Comparison of ENCODE assay signal across 37 cellular contexts in the genomic region with DNA sequence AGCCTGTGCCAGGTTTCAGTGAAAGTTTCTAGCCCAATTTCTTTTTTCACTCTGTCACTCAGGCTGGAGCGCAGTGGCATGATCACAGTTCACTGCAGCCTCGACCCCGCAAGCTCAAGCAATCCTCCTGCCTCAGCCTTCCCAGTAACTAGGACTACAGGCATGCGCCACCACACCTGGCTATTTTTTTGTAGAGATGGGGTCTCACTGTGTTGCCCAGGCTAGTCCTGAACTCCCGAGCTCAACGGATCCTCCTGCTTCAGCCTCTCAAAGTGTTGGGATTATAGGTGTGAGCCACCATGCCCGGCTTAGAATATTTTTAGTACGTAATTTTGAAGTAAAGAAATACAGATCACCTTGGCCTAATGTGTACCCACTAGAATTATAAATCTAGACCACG.
"Had no signal": no experiment of that assay in that cellular context is flagged by ENCODE, and none has a peak within 500 bp of the region (broad histone marks: within the 10 kb centered on the region; RNA-seq: fewer than 3 reads in every experiment).

No MANE protein-coding gene starts in this region.

- H3K9me3 Mint-ChIP-seq: activated CD4-positive, alpha-beta memory T cell treated with anti-CD3 and anti-CD28 coated beads, Interleukin-2, amount 10 ng/mL, durations not matched to agents 7 days and 5 days; activated naive CD4-positive, alpha-beta T cell treated with anti-CD3 and anti-CD28 coated beads, Interleukin-2, amount 10 ng/mL, durations not matched to agents 7 days and 5 days; activated naive CD4-positive, alpha-beta T cell treated with anti-CD3 and anti-CD28 coated beads, Interleukin-2, amount 50 U/mL, for 24 hours; activated naive CD8-positive, alpha-beta T cell treated with anti-CD3 and anti-CD28 coated beads, Interleukin-2, amount 10 ng/mL, durations not matched to agents 7 days and 5 days; activated naive CD8-positive, alpha-beta T cell treated with anti-CD3 and anti-CD28 coated beads, Interleukin-2, amount 50 U/mL, for 24 hours; activated T-cell treated with anti-CD3 and anti-CD28 coated beads, Interleukin-2, amount 50 U/mL, for 24 hours; activated T-helper 2 cell treated with anti-CD3 and anti-CD28 coated beads, Interferon-gamma antibody, Interleukin-2, Interleukin-4, amounts not matched to agents 10 μg/mL and 5 μg/mL and 100 μg/mL, durations not matched to agents 14 hours and 24 hours and 36 hours; brain; central memory CD8-positive, alpha-beta T cell; T-helper 1 cell treated with Interleukin-12 subunit alpha and Interleukin-12 subunit beta and Interleukin-4 antibody, amounts not matched to agents 30 μg/mL and 1 μg/mL, for 36 hours; T-helper 2 cell treated with Interferon-gamma antibody and Interleukin-4, amounts not matched to agents 5 μg/mL and 100 μg/mL, for 36 hours had no signal

- H3K4me3 ChIP-seq: ascending aorta, cardiac muscle cell had no signal

- H3K9me3 ChIP-seq: ascending aorta had no signal

- H3K27ac Mint-ChIP-seq: activated CD4-positive, alpha-beta memory T cell treated with anti-CD3 and anti-CD28 coated beads, Interleukin-2, amount 10 ng/mL, durations not matched to agents 7 days and 5 days; activated CD4-positive, alpha-beta T cell treated with anti-CD3 and anti-CD28 coated beads for 36 hours; activated CD8-positive, alpha-beta memory T cell treated with anti-CD3 and anti-CD28 coated beads, Interleukin-2, amount 10 ng/mL, durations not matched to agents 7 days and 5 days; activated CD8-positive, alpha-beta T cell treated with anti-CD3 and anti-CD28 coated beads, Interleukin-2, amount 10 ng/mL, durations not matched to agents 7 days and 5 days; activated naive CD4-positive, alpha-beta T cell treated with anti-CD3 and anti-CD28 coated beads, Interleukin-2, amount 10 ng/mL, durations not matched to agents 7 days and 5 days; activated naive CD4-positive, alpha-beta T cell treated with anti-CD3 and anti-CD28 coated beads, Interleukin-2, amount 50 U/mL, for 24 hours; activated naive CD8-positive, alpha-beta T cell; activated naive CD8-positive, alpha-beta T cell treated with anti-CD3 and anti-CD28 coated beads, Interleukin-2, amount 10 ng/mL, durations not matched to agents 7 days and 5 days; activated naive CD8-positive, alpha-beta T cell treated with anti-CD3 and anti-CD28 coated beads, Interleukin-2, amount 50 U/mL, for 24 hours; activated T-cell treated with anti-CD3 and anti-CD28 coated beads, Interleukin-2, amount 50 U/mL, for 24 hours; activated T-helper 2 cell treated with anti-CD3 and anti-CD28 coated beads, Interferon-gamma antibody, Interleukin-2, Interleukin-4, amounts not matched to agents 10 μg/mL and 5 μg/mL and 100 μg/mL, durations not matched to agents 14 hours and 24 hours and 36 hours; brain; T-helper 1 cell treated with Interleukin-12 subunit alpha and Interleukin-12 subunit beta and Interleukin-4 antibody, amounts not matched to agents 30 μg/mL and 1 μg/mL, for 36 hours; T-helper 2 cell treated with Interferon-gamma antibody and Interleukin-4, amounts not matched to agents 5 μg/mL and 100 μg/mL, for 36 hours had no signal

- H3K4me3 Mint-ChIP-seq: activated CD4-positive, alpha-beta memory T cell treated with anti-CD3 and anti-CD28 coated beads, Interleukin-2, amount 10 ng/mL, durations not matched to agents 7 days and 5 days; activated CD4-positive, alpha-beta T cell treated with anti-CD3 and anti-CD28 coated beads for 36 hours; activated CD8-positive, alpha-beta memory T cell treated with anti-CD3 and anti-CD28 coated beads, Interleukin-2, amount 10 ng/mL, durations not matched to agents 7 days and 5 days; activated CD8-positive, alpha-beta T cell treated with anti-CD3 and anti-CD28 coated beads, Interleukin-2, amount 10 ng/mL, durations not matched to agents 7 days and 5 days; activated naive CD4-positive, alpha-beta T cell treated with anti-CD3 and anti-CD28 coated beads, Interleukin-2, amount 10 ng/mL, durations not matched to agents 7 days and 5 days; activated naive CD4-positive, alpha-beta T cell treated with anti-CD3 and anti-CD28 coated beads, Interleukin-2, amount 50 U/mL, for 24 hours; activated naive CD8-positive, alpha-beta T cell; activated naive CD8-positive, alpha-beta T cell treated with anti-CD3 and anti-CD28 coated beads, Interleukin-2, amount 10 ng/mL, durations not matched to agents 7 days and 5 days; activated naive CD8-positive, alpha-beta T cell treated with anti-CD3 and anti-CD28 coated beads, Interleukin-2, amount 50 U/mL, for 24 hours; activated T-cell treated with anti-CD3 and anti-CD28 coated beads, Interleukin-2, amount 50 U/mL, for 24 hours; brain; central memory CD8-positive, alpha-beta T cell; T-helper 1 cell treated with Interleukin-12 subunit alpha and Interleukin-12 subunit beta and Interleukin-4 antibody, amounts not matched to agents 30 μg/mL and 1 μg/mL, for 36 hours; T-helper 2 cell treated with Interferon-gamma antibody and Interleukin-4, amounts not matched to agents 5 μg/mL and 100 μg/mL, for 36 hours had no signal

- H3K27ac ChIP-seq: ascending aorta, cardiac muscle cell, VCaP had no signal

- H3K27me3 Mint-ChIP-seq: activated CD4-positive, alpha-beta memory T cell treated with anti-CD3 and anti-CD28 coated beads, Interleukin-2, amount 10 ng/mL, durations not matched to agents 7 days and 5 days; activated CD4-positive, alpha-beta T cell treated with anti-CD3 and anti-CD28 coated beads for 36 hours; activated CD8-positive, alpha-beta memory T cell treated with anti-CD3 and anti-CD28 coated beads, Interleukin-2, amount 10 ng/mL, durations not matched to agents 7 days and 5 days; activated naive CD4-positive, alpha-beta T cell treated with anti-CD3 and anti-CD28 coated beads, Interleukin-2, amount 10 ng/mL, durations not matched to agents 7 days and 5 days; activated naive CD4-positive, alpha-beta T cell treated with anti-CD3 and anti-CD28 coated beads, Interleukin-2, amount 50 U/mL, for 24 hours; activated naive CD8-positive, alpha-beta T cell; activated naive CD8-positive, alpha-beta T cell treated with anti-CD3 and anti-CD28 coated beads, Interleukin-2, amount 10 ng/mL, durations not matched to agents 7 days and 5 days; activated naive CD8-positive, alpha-beta T cell treated with anti-CD3 and anti-CD28 coated beads, Interleukin-2, amount 50 U/mL, for 24 hours; activated T-cell treated with anti-CD3 and anti-CD28 coated beads, Interleukin-2, amount 50 U/mL, for 24 hours; central memory CD8-positive, alpha-beta T cell had no signal

- ATAC-seq: activated CD4-positive, alpha-beta T cell treated with anti-CD3 and anti-CD28 coated beads for 36 hours; activated CD4-positive, CD25-positive, alpha-beta regulatory T cell treated with anti-CD3 and anti-CD28 coated beads, Interleukin-2, amount 50 U/mL, for 24 hours; activated CD8-positive, alpha-beta memory T cell treated with anti-CD3 and anti-CD28 coated beads, Interleukin-2, amount 10 ng/mL, durations not matched to agents 7 days and 5 days; activated CD8-positive, alpha-beta T cell treated with anti-CD3 and anti-CD28 coated beads, Interleukin-2, amount 10 ng/mL, durations not matched to agents 7 days and 5 days; activated naive CD8-positive, alpha-beta T cell treated with anti-CD3 and anti-CD28 coated beads, Interleukin-2, amount 50 U/mL, for 24 hours had no signal

- H3K4me1 ChIP-seq: ascending aorta had no signal

- DNase-seq: activated CD4-positive, alpha-beta memory T cell treated with anti-CD3 and anti-CD28 coated beads, Interleukin-2, amount 10 ng/mL, durations not matched to agents 7 days and 5 days; activated CD4-positive, alpha-beta T cell treated with anti-CD3 and anti-CD28 coated beads for 1 hour; activated CD4-positive, alpha-beta T cell treated with anti-CD3 and anti-CD28 coated beads for 36 hours; activated CD4-positive, alpha-beta T cell treated with anti-CD3 and anti-CD28 coated beads for 48 hours; activated CD4-positive, alpha-beta T cell treated with anti-CD3 and anti-CD28 coated beads, Interleukin-2, amount 50 U/mL, for 48 hours; activated CD4-positive, CD25-positive, alpha-beta regulatory T cell; activated CD8-positive, alpha-beta memory T cell treated with anti-CD3 and anti-CD28 coated beads for 24 hours; activated CD8-positive, alpha-beta memory T cell treated with anti-CD3 and anti-CD28 coated beads, Interleukin-2, amount 10 ng/mL, durations not matched to agents 7 days and 5 days; activated CD8-positive, alpha-beta memory T cell treated with anti-CD3 and anti-CD28 coated beads, Interleukin-2, amount 50 U/mL, for 48 hours; activated CD8-positive, alpha-beta T cell treated with anti-CD3 and anti-CD28 coated beads, Interleukin-2, amount 10 ng/mL, durations not matched to agents 7 days and 5 days; activated effector memory CD4-positive, alpha-beta T cell treated with Interleukin-2 at 50 U/mL for 16 hours; activated gamma-delta T cell; activated naive CD4-positive, alpha-beta T cell treated with anti-CD3 and anti-CD28 coated beads, Interleukin-2, amount 10 ng/mL, durations not matched to agents 7 days and 5 days; activated naive CD4-positive, alpha-beta T cell treated with Interleukin-2 at 50 U/mL for 16 hours; activated naive CD8-positive, alpha-beta T cell treated with anti-CD3 and anti-CD28 coated beads, Interleukin-2, amount 10 ng/mL, durations not matched to agents 7 days and 5 days; activated naive CD8-positive, alpha-beta T cell treated with anti-CD3 and anti-CD28 coated beads, Interleukin-2, amount 50 U/mL, for 24 hours; activated T-cell treated with anti-CD3 and anti-CD28 coated beads, Interleukin-2, amount 50 U/mL, for 24 hours; activated T-cell treated with anti-CD3 and anti-CD28 coated beads, Interleukin-2, amount 50 U/mL, for 48 hours; amygdala; anterior cingulate cortex; caudate nucleus; cerebellar nuclear complex; T-helper 1 cell; T-helper 2 cell; T-helper 9 cell had no signal

- FAIRE-seq: bronchial epithelial cell had no signal

- H3K27me3 ChIP-seq: ascending aorta, cardiac muscle cell had no signal
